Comparison of ENCODE assay signal across 1 cellular context in the genomic region with DNA sequence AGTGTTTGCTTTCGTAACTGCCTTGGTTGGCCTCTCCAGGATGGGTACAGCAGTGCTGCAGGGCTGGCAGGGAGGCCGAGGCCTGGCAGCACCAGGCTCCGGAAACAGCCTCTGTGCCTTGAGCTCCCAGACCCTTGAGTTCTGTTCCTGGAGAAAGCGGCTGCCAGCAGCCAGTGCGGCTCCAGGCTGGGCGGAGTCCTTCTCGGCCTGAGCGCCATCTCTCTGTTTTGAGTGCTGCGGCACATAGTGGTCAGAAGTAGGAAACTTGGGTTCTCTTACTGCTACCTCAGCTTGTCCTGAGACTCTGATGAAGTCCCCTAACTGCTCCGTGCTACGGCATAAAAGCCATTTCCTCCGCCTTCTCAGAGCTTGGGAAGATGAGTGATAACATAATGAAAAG.
TF ChIP-seq lines count a peak whose summit lies in the region.

No MANE protein-coding gene starts in this region.

TF ChIP-seq in HepG2, 621 proteins besides CTCF, POLR2A, EP300 and RAD21 (continued from another document):
- TF ChIP-seq, protein P1, sequence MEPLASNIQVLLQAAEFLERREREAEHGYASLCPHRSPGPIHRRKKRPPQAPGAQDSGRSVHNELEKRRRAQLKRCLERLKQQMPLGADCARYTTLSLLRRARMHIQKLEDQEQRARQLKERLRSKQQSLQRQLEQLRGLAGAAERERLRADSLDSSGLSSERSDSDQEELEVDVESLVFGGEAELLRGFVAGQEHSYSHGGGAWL (CRISPR knock-in tag; IDR thresholded peaks at IDR 0.05), result no peak
- TF ChIP-seq ZNF572 (CRISPR knock-in tag; IDR thresholded peaks at IDR 0.05), result no peak
- no peak for TF ChIP-seq ATF4 (CRISPR knock-in tag; IDR thresholded peaks at IDR 0.05)
- TF ChIP-seq ZSCAN25 (CRISPR knock-in tag; IDR thresholded peaks at IDR 0.05), result no peak
TF ChIP-seq in HepG2: peak in this region for 0.
